ENCODE assay signal across 8 cellular contexts in the genomic region with DNA sequence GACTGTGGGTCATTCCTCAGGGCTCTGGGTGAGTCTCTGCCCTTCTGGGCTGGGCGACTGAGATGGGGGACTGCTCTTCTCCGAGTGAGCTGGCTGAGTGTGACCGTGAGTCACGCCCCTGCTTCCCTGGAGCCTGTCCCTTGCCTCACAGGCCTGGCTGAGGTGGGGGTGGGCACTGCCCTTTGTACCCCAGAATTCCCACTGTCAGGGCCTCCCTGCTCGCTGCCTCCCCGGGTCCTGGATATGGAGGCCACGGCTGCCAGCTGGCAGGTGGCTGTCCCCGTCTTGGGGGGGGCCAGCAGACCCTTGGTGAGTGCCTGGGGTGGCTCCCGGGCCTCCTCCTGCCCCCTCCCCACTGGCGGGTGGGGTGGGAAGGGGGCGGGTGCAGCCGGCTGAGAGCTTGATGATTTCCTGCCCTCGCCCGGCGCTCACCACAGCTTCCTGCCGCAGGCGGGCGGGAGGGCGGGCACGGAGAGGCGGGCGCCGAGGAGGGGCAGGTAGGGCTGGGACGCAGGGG. TPM values are rescaled to one million over a fixed set of nuclear protein-coding genes. Genes with fewer than 3 reads are reported as not detected.
DNase-seq lines count a peak whose midpoint lies in the region; ATAC-seq and TF ChIP-seq lines count a peak whose summit lies in the region.

TSS of gene LAT (plus strand) at position 434 of the 517 bp plus-strand sequence. CDS start 366 bp downstream, outside the sequence.

- intact Hi-C loops in dendritic cell treated with granulocyte-macrophage colony-stimulating factor and Interleukin-4, amounts not matched to agents 40 ng/mL and 50 ng/mL, for 4 days (cut with micrococcal nuclease): no loop called here
- intact Hi-C loops in A673 (cut with micrococcal nuclease; ENCODE audit: unreplicated experiment): no loop called here

- H3K27me3 ChIP-seq in A673 (replicated peaks; ENCODE audit: insufficient read depth, low read depth, low read length, poor library complexity): no peaks in the 10 kb centered on the region

- H3K9me3 Mint-ChIP-seq in dendritic cell treated with granulocyte-macrophage colony-stimulating factor and Interleukin-4, amounts not matched to agents 40 ng/mL and 50 ng/mL, for 4 days: peaks cover 18% of the 10 kb centered on the region

- POLR2A ChIA-PET in A673 (lab: Charles Lee; ENCODE audit: low non-redundant PET): interaction anchor here (0.5 kb wide), 1 partner anchor 26 kb away, joined by 3 read pairs; no protein-coding TSS in a partner anchor

- peaks cover 24% of the 10 kb centered on the region for H3K4me1 Mint-ChIP-seq in dendritic cell treated with granulocyte-macrophage colony-stimulating factor and Interleukin-4, amounts not matched to agents 40 ng/mL and 50 ng/mL, for 4 days (ENCODE audit: low read depth)

- TF ChIP-seq CTCF in A673 (conservative IDR thresholded peaks at IDR 0.05; ENCODE audit: low read depth, low read length): no peak

- peak; percentile 39 for DNase-seq in HT-29 (ENCODE audit: low spot score)
- peak; percentile 87 for DNase-seq in UCSD-AML1 (lab: John Stamatoyannopoulos, UW; ENCODE audit: unreplicated experiment)
- peak; percentile 60 to 67 (median 65) for DNase-seq in stimulated activated CD4-positive, alpha-beta T cell treated with anti-CD3 and anti-CD28 coated beads, TNF-alpha, amount 100 ng/mL, for 1 hour (ENCODE audit: low read depth in 3 of 3, low spot score in 1 of 3)
- no peak for DNase-seq in cortex of kidney (lab: John Stamatoyannopoulos, UW)
- DNase-seq in A673 (ENCODE audit: low spot score): no peak

- ATAC-seq in GM21529 (IDR thresholded peaks at IDR 0.05; ENCODE audit: unreplicated experiment) (no peak), HG03196 (IDR thresholded peaks at IDR 0.05; ENCODE audit: unreplicated experiment) (no peak)

- H3K27ac ChIP-seq in A673 (ENCODE audit: low read depth, low read length, poor library complexity, severe bottlenecking): no peak within 1 kb of the TSS

- peak within 1 kb of the TSS; percentile 33 for H3K27ac Mint-ChIP-seq in dendritic cell treated with granulocyte-macrophage colony-stimulating factor and Interleukin-4, amounts not matched to agents 40 ng/mL and 50 ng/mL, for 4 days

- CTCF ChIA-PET in A673 (lab: Charles Lee): no interaction called here

- H3K36me3 Mint-ChIP-seq in dendritic cell treated with granulocyte-macrophage colony-stimulating factor and Interleukin-4, amounts not matched to agents 40 ng/mL and 50 ng/mL, for 4 days (ENCODE audit: low read depth): peaks cover 96% of the 10 kb centered on the region

- H3K4me3 Mint-ChIP-seq in dendritic cell treated with granulocyte-macrophage colony-stimulating factor and Interleukin-4, amounts not matched to agents 40 ng/mL and 50 ng/mL, for 4 days: peak within 1 kb of the TSS; percentile 10

- peaks cover 3% of the 10 kb centered on the region for H3K27me3 Mint-ChIP-seq in dendritic cell treated with granulocyte-macrophage colony-stimulating factor and Interleukin-4, amounts not matched to agents 40 ng/mL and 50 ng/mL, for 4 days

- H3K36me3 ChIP-seq in A673 (ENCODE audit: insufficient read depth, low read length, poor library complexity, severe bottlenecking): peaks cover 3% of the 10 kb centered on the region

- no peaks in the 10 kb centered on the region for H3K4me1 ChIP-seq in A673 (ENCODE audit: insufficient read depth, low read length, poor library complexity, severe bottlenecking)

- BruUV-seq in A673 (replicated peaks; lab: Mats Ljungman, UMichigan): no TSS peak

- no peak within 1 kb of the TSS for H3K4me3 ChIP-seq in A673 (ENCODE audit: low read depth, low read length, poor library complexity, severe bottlenecking)

- H3K9me3 ChIP-seq in A673 (ENCODE audit: low read depth, low read length, poor library complexity, severe bottlenecking): no peaks in the 10 kb centered on the region

RNA-seq across cellular contexts. Expression of gene LAT, which starts in this region (rescaled TPM):
- 14.8 and 22.7 TPM in 2 replicates for total RNA-seq in HT-29 (2014; rRNA removed; shearing (Covaris generic))
- 2.8 and 5.5 TPM in 2 replicates for total RNA-seq in A673 (2021)

Comparison
In these comparisons a context has a peak if more than half of its experiments do, and no peak if none do; other contexts are left out.
1. DNase-seq: peak in HT-29 (single experiment), UCSD-AML1 (single experiment) and stimulated activated CD4-positive, alpha-beta T cell treated with anti-CD3 and anti-CD28 coated beads, TNF-alpha, amount 100 ng/mL, for 1 hour (3 of 3); none in cortex of kidney (single experiment) and A673 (single experiment).